26 cellular contexts compared by ENCODE assay signal in the genomic region with DNA sequence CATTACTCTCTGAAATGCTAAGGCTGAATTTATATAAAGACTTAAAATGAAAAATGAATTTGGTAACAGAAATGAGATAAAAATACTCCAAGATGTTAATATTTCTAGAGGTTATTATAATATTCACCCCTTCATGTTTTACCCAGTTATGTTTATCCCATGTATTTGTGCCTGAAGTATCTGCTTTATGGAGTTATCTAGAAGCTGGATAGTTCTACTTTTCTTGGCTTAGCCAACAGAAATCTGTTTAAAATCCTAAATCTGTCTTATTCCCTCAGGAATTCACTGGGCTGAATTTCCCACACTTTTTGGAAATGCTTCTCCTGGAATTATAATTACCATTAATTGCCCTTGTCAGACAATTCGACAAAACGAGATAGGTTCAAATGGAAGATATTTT.
"Had no signal": no experiment of that assay in that cellular context is flagged by ENCODE, and none has a peak within 500 bp of the region (broad histone marks: within the 10 kb centered on the region; RNA-seq: fewer than 3 reads in every experiment).

No MANE protein-coding gene starts in this region.

- H3K36me3 ChIP-seq: stomach, suprapubic skin, thoracic aorta, thyroid gland, tibial artery, tibial nerve, transverse colon, upper lobe of left lung, upper lobe of right lung, uterus, vagina had no signal

- DNase-seq: stimulated activated CD4-positive, alpha-beta T cell treated with anti-CD3 and anti-CD28 coated beads, Interleukin-2, amount 100 ng/mL, for 48 hours; stimulated activated CD4-positive, alpha-beta T cell treated with anti-CD3 and anti-CD28 coated beads, Interleukin-4, amount 100 ng/mL, for 1 hour; stimulated activated CD4-positive, alpha-beta T cell treated with anti-CD3 and anti-CD28 coated beads, Interleukin-4, amount 100 ng/mL, for 24 hours; stimulated activated CD4-positive, alpha-beta T cell treated with anti-CD3 and anti-CD28 coated beads, Interleukin-4, amount 100 ng/mL, for 4 hours; stimulated activated CD8-positive, alpha-beta memory T cell treated with anti-CD3 and anti-CD28 coated beads, Interleukin-4, amount 100 ng/mL, for 48 hours; stimulated activated naive B cell treated with anti-CD40 and anti-IgM and Interleukin-4, amounts not matched to agents 10 μg/mL and 1 μg/mL and 100 μg/mL, for 72 hours; stimulated activated naive CD4-positive, alpha-beta T cell; stimulated activated naive CD4-positive, alpha-beta T cell treated with Interleukin-2 at 50 U/mL for 16 hours; stimulated activated naive CD8-positive, alpha-beta T cell treated with anti-CD3 and anti-CD28 coated beads, Interleukin-15, amount 100 ng/mL, for 72 hours; stimulated activated naive CD8-positive, alpha-beta T cell treated with anti-CD3 and anti-CD28 coated beads, Interleukin-15, Interleukin-2, amounts not matched to agents 100 U/mL and 50 U/mL, for 24 hours; stomach; substantia nigra; testis; thyroid gland; tibial artery; transverse colon; trophoblast cell; upper lobe of left lung; upper lobe of right lung; uterus had no signal

- H3K4me3 ChIP-seq: stomach, suprapubic skin, testis, thoracic aorta, thyroid gland, tibial artery, tibial nerve, transverse colon, upper lobe of left lung, upper lobe of right lung, uterus, vagina had no signal

- H3K27ac ChIP-seq: stomach, suprapubic skin, testis, thoracic aorta, thyroid gland, tibial artery, tibial nerve, transverse colon, upper lobe of left lung, upper lobe of right lung, vagina had no signal

- ATAC-seq: stimulated activated effector memory CD8-positive, alpha-beta T cell treated with anti-CD3 and anti-CD28 coated beads, Interleukin-12 subunit alpha, Interleukin-12 subunit beta, amount 100 ng/mL, for 72 hours; stimulated activated memory B cell treated with anti-CD40 and anti-IgM and Interleukin-4, amounts not matched to agents 10 μg/mL and 1 μg/mL and 100 μg/mL, for 72 hours; stimulated activated naive B cell treated with anti-CD40 and anti-IgM and Interleukin-4, amounts not matched to agents 10 μg/mL and 1 μg/mL and 100 μg/mL, for 72 hours; stimulated activated naive CD8-positive, alpha-beta T cell treated with anti-CD3 and anti-CD28 coated beads, Interleukin-15, amount 100 ng/mL, for 72 hours; stimulated activated naive CD8-positive, alpha-beta T cell treated with anti-CD3 and anti-CD28 coated beads, Interleukin-15, Interleukin-2, amounts not matched to agents 100 U/mL and 50 U/mL, for 24 hours; upper lobe of right lung had no signal

- H3K9me3 ChIP-seq: stomach, suprapubic skin, testis, thoracic aorta, thyroid gland, tibial artery, tibial nerve, transverse colon, upper lobe of left lung, upper lobe of right lung, uterus, vagina had no signal

- H3K27me3 ChIP-seq: stomach, suprapubic skin, testis, thyroid gland, tibial artery, tibial nerve, transverse colon, upper lobe of left lung, upper lobe of right lung, uterus, vagina had no signal

- H3K4me1 ChIP-seq: suprapubic skin, testis, thyroid gland, tibial artery, transverse colon, upper lobe of left lung, upper lobe of right lung, uterus, vagina had no signal
